Comparison of ENCODE assay signal across 15 cellular contexts in the genomic region with DNA sequence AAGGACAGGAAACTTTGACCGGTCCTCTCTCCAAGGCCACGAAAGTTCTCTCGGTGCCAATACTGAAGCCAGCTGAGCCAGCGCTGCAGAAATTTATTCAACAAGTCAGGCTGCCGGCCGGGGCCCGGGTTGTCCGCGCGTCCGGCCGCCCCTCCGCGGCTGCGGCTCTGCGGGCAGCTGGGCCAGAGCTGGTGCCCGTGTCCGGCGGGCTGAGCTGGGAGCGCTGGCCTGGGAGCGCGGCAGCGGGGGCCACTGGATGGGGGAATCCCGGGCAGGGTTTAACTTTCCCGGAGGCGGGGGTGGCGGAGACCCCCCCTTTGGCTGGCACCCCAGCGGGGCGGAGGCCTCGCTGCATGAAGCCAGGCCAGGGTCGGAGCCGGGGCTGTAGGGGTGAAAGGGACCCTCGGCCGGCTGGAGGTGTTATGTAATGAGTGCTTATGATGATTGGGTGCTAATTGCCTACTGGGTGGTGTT. TPM values are rescaled to one million over a fixed set of nuclear protein-coding genes. Genes with fewer than 3 reads are reported as not detected.
DNase-seq lines count a peak whose midpoint lies in the region; ATAC-seq, FAIRE-seq and TF ChIP-seq lines count a peak whose summit lies in the region.
"Had no signal": no experiment of that assay in that cellular context is flagged by ENCODE, and none has a peak within 500 bp of the region (broad histone marks: within the 10 kb centered on the region; RNA-seq: fewer than 3 reads in every experiment).

No MANE protein-coding gene starts in this region.

- no peak overlapping the region for H3K4me3 ChIP-seq in endothelial cell of umbilical vein (replicated peaks in 1 of 3; ENCODE audit: insufficient read depth in 1 of 3, low read depth in 1 of 3, low read length in 3 of 3)
- H3K4me3 ChIP-seq: HAP-1 had no signal

- H3K9me3 ChIP-seq in endothelial cell of umbilical vein (replicated peaks; ENCODE audit: control insufficient read depth, insufficient read depth, low read length): no peaks in the 10 kb centered on the region
- H3K9me3 ChIP-seq: gastroesophageal sphincter, HAP-1 had no signal

- DNase-seq in activated naive CD4-positive, alpha-beta T cell treated with anti-CD3 and anti-CD28 coated beads for 36 hours: no peak
- no peak for DNase-seq in activated naive CD4-positive, alpha-beta T cell treated with anti-CD3 and anti-CD28 coated beads, Interleukin-2, amount 50 U/mL, for 16 hours
- DNase-seq in T-cell: no peak
- no peak for DNase-seq in endothelial cell of umbilical vein (ENCODE audit: low read depth, low spot score)
- no peak for DNase-seq in NCI-H2029 (lab: John Stamatoyannopoulos, UW)
- DNase-seq in NCI-H1436 (lab: John Stamatoyannopoulos, UW): no peak
- DNase-seq: amniotic stem cell; effector CD8-positive, alpha-beta T cell; kidney glomerular epithelial cell; NCI-H226; T-helper 1 cell had no signal

- H3K4me1 ChIP-seq in endothelial cell of umbilical vein (ENCODE audit: control insufficient read depth, extremely low read depth, insufficient read depth, low read length): no peaks in the 10 kb centered on the region
- H3K4me1 ChIP-seq: HAP-1 had no signal

- H2AFZ ChIP-seq in endothelial cell of umbilical vein (ENCODE audit: low read depth, low read length): no peak overlapping the region

- no peaks in the 10 kb centered on the region for H3K9me3 Mint-ChIP-seq in activated naive CD4-positive, alpha-beta T cell treated with anti-CD3 and anti-CD28 coated beads for 36 hours
- H3K9me3 Mint-ChIP-seq in T-cell: no peaks in the 10 kb centered on the region
- H3K9me3 Mint-ChIP-seq in stimulated activated memory B cell treated with anti-CD40 and anti-IgM and Interleukin-4, amounts not matched to agents 10 μg/mL and 1 μg/mL and 100 μg/mL, for 72 hours: no peaks in the 10 kb centered on the region

- H3K79me2 ChIP-seq in endothelial cell of umbilical vein (ENCODE audit: control insufficient read depth, insufficient read depth, low read length): no peaks in the 10 kb centered on the region

- dilution Hi-C loops in endothelial cell of umbilical vein (cut with MboI; ENCODE audit: extremely low pct_ligation_motif_present, low sequenced_read_pairs): loop anchor here (25.0 kb wide), 1 partner anchor 454 kb away; no protein-coding TSS in a partner anchor

- H3K4me1 Mint-ChIP-seq in activated naive CD4-positive, alpha-beta T cell treated with anti-CD3 and anti-CD28 coated beads for 36 hours (ENCODE audit: low read depth): peaks cover 4% of the 10 kb centered on the region
- H3K4me1 Mint-ChIP-seq in T-cell: peaks cover 5 to 11% (median 8%) of the 10 kb centered on the region in 3 donors
- H3K4me1 Mint-ChIP-seq in stimulated activated memory B cell treated with anti-CD40 and anti-IgM and Interleukin-4, amounts not matched to agents 10 μg/mL and 1 μg/mL and 100 μg/mL, for 72 hours: peaks cover 6% of the 10 kb centered on the region

- H4K20me1 ChIP-seq in endothelial cell of umbilical vein (replicated peaks; ENCODE audit: control insufficient read depth, extremely low read depth, insufficient read depth, low read length): no peaks in the 10 kb centered on the region

- H3K36me3 Mint-ChIP-seq in activated naive CD4-positive, alpha-beta T cell treated with anti-CD3 and anti-CD28 coated beads for 36 hours (ENCODE audit: low read depth): no peaks in the 10 kb centered on the region
- H3K36me3 Mint-ChIP-seq in T-cell: no peaks in the 10 kb centered on the region
- H3K36me3 Mint-ChIP-seq in stimulated activated memory B cell treated with anti-CD40 and anti-IgM and Interleukin-4, amounts not matched to agents 10 μg/mL and 1 μg/mL and 100 μg/mL, for 72 hours: no peaks in the 10 kb centered on the region

- TF ChIP-seq CTCF in endothelial cell of umbilical vein (IDR thresholded peaks at IDR 0.05; ENCODE audit: extremely low read depth in 1 of 2, insufficient read depth in 1 of 2, low read depth in 1 of 2, low read length in 2 of 2): no peak

- CTCF ChIA-PET in activated naive CD4-positive, alpha-beta T cell treated with anti-CD3 and anti-CD28 coated beads for 36 hours (lab: Charles Lee): interaction anchor here (2.5 to 3.3 kb wide), 2 partner anchors 23 to 466 kb away, joined by 9 to 20 read pairs; no protein-coding TSS in a partner anchor
- CTCF ChIA-PET in T-cell (lab: Charles Lee) (no interaction called here), endothelial cell of umbilical vein (lab: Charles Lee) (interaction anchor here (2.2 to 5.5 kb wide), 2 partner anchors 250 to 466 kb away, joined by 17 to 52 read pairs; no protein-coding TSS in a partner anchor)

- no peaks in the 10 kb centered on the region for H3K9me1 ChIP-seq in endothelial cell of umbilical vein (replicated peaks; ENCODE audit: control insufficient read depth, extremely low read depth, insufficient read depth, low read length)

- peaks cover 13% of the 10 kb centered on the region for H3K27me3 Mint-ChIP-seq in activated naive CD4-positive, alpha-beta T cell treated with anti-CD3 and anti-CD28 coated beads for 36 hours (ENCODE audit: low read depth)
- H3K27me3 Mint-ChIP-seq in T-cell: peaks cover 20 to 40% of the 10 kb centered on the region in 2 donors
- H3K27me3 Mint-ChIP-seq in stimulated activated memory B cell treated with anti-CD40 and anti-IgM and Interleukin-4, amounts not matched to agents 10 μg/mL and 1 μg/mL and 100 μg/mL, for 72 hours: peaks cover 46% of the 10 kb centered on the region

- peaks cover 31 to 33% of the 10 kb centered on the region in 2 experiments for H3K27me3 ChIP-seq in endothelial cell of umbilical vein (ENCODE audit: control insufficient read depth in 2 of 2, insufficient read depth in 2 of 2, low read length in 2 of 2)

- H3K27ac Mint-ChIP-seq in activated naive CD4-positive, alpha-beta T cell treated with anti-CD3 and anti-CD28 coated beads for 36 hours: no peak overlapping the region
- H3K27ac Mint-ChIP-seq in T-cell: no peak overlapping the region
- no peak overlapping the region for H3K27ac Mint-ChIP-seq in stimulated activated memory B cell treated with anti-CD40 and anti-IgM and Interleukin-4, amounts not matched to agents 10 μg/mL and 1 μg/mL and 100 μg/mL, for 72 hours

- no peak overlapping the region for H3K27ac ChIP-seq in endothelial cell of umbilical vein (ENCODE audit: insufficient read depth, low read depth, low read length)
- H3K27ac ChIP-seq: gastroesophageal sphincter had no signal

- ATAC-seq in T-cell (replicated peaks in 1 of 4) (no peak), esophagus mucosa (no peak)
- ATAC-seq in stimulated activated memory B cell treated with anti-CD40 and anti-IgM and Interleukin-4, amounts not matched to agents 10 μg/mL and 1 μg/mL and 100 μg/mL, for 72 hours: no peak
- ATAC-seq: gastroesophageal sphincter had no signal

- no peak for TF ChIP-seq POLR2A in endothelial cell of umbilical vein (IDR thresholded peaks at IDR 0.05; ENCODE audit: low read depth, low read length)

- H3K4me2 ChIP-seq in endothelial cell of umbilical vein (ENCODE audit: insufficient read depth, low read length): no peak overlapping the region

- no peak for FAIRE-seq in endothelial cell of umbilical vein (lab: Jason Lieb, UNC)

- H3K9ac ChIP-seq in endothelial cell of umbilical vein (replicated peaks; ENCODE audit: extremely low read depth, insufficient read depth, low read length): no peak overlapping the region

- no peaks in the 10 kb centered on the region for H3K36me3 ChIP-seq in endothelial cell of umbilical vein (ENCODE audit: control insufficient read depth in 2 of 2, extremely low read depth in 1 of 2, insufficient read depth in 2 of 2, low read length in 2 of 2)
- H3K36me3 ChIP-seq: gastroesophageal sphincter, HAP-1 had no signal

- H3K4me3 Mint-ChIP-seq in activated naive CD4-positive, alpha-beta T cell treated with anti-CD3 and anti-CD28 coated beads for 36 hours: peak overlapping the region; percentile 58
- peak overlapping the region; percentile 59 to 69 (median 64) for H3K4me3 Mint-ChIP-seq in T-cell
- peak overlapping the region; percentile 55 for H3K4me3 Mint-ChIP-seq in stimulated activated memory B cell treated with anti-CD40 and anti-IgM and Interleukin-4, amounts not matched to agents 10 μg/mL and 1 μg/mL and 100 μg/mL, for 72 hours

- intact Hi-C loops in activated naive CD4-positive, alpha-beta T cell treated with anti-CD3 and anti-CD28 coated beads for 36 hours (cut with micrococcal nuclease): loop anchor here (5.0 kb wide), 1 partner anchor 464 kb away; no protein-coding TSS in a partner anchor
- intact Hi-C loops in endothelial cell of umbilical vein (cut with micrococcal nuclease): no loop called here

- no TSS peak for BruUV-seq in endothelial cell of umbilical vein (replicated peaks; lab: Mats Ljungman, UMichigan)

- POLR2A ChIA-PET in T-cell (lab: Charles Lee): interaction anchor here in 1 of 2 donors (0.6 kb wide), 1 partner anchor 473 kb away, joined by 9 read pairs; no protein-coding TSS in a partner anchor
- POLR2A ChIA-PET in endothelial cell of umbilical vein (lab: Charles Lee): no interaction called here

RNA-seq across cellular contexts. Expression of a gene that starts 12.3 kb away (rescaled TPM):
- total RNA-seq in activated naive CD4-positive, alpha-beta T cell treated with anti-CD3 and anti-CD28 coated beads for 36 hours: under 1 TPM; 0.27 to 0.31 TPM
- total RNA-seq in T-cell: 10 to 100 TPM; 16.1 to 32.9 (median 28.8) TPM
- total RNA-seq in endothelial cell of umbilical vein: not detected in 2 replicates
- polyA plus RNA-seq in endothelial cell of umbilical vein: 0.02 TPM in 1 of 2 replicates, not detected in the other
- polyA plus RNA-seq in endothelial cell of umbilical vein (2011; cell fraction: cytosol; rRNA removed): not detected in 2 replicates
- 0.01 TPM in 1 of 2 replicates, not detected in the other for polyA plus RNA-seq in endothelial cell of umbilical vein (2011; cell fraction: nucleus; rRNA removed)
- not detected in 2 replicates for polyA plus RNA-seq in endothelial cell of umbilical vein (2012)
- polyA minus RNA-seq in endothelial cell of umbilical vein: not detected in 2 replicates
- not detected for polyA minus RNA-seq in endothelial cell of umbilical vein (2011; cell fraction: cytosol; rRNA and poly(A)+ RNA removed)
- not detected in 2 replicates for polyA minus RNA-seq in endothelial cell of umbilical vein (2011; cell fraction: nucleus; rRNA and poly(A)+ RNA removed)
- total RNA-seq in esophagus mucosa: 0.08 TPM

RNA-seq across cellular contexts. Expression of a gene that starts 25.7 kb away (rescaled TPM):
- 10 to 100 TPM; 52.0 to 56.2 TPM for total RNA-seq in activated naive CD4-positive, alpha-beta T cell treated with anti-CD3 and anti-CD28 coated beads for 36 hours
- 10 to 100 TPM; 42.4 to 76.8 (median 73.5) TPM for total RNA-seq in T-cell
- 63.0 and 66.6 TPM in 2 replicates for total RNA-seq in endothelial cell of umbilical vein
- 84.3 and 96.5 TPM in 2 replicates for polyA plus RNA-seq in endothelial cell of umbilical vein
- polyA plus RNA-seq in endothelial cell of umbilical vein (2011; cell fraction: cytosol; rRNA removed): 80.6 and 106 TPM in 2 replicates
- 40.1 and 50.0 TPM in 2 replicates for polyA plus RNA-seq in endothelial cell of umbilical vein (2011; cell fraction: nucleus; rRNA removed)
- 45.5 and 46.8 TPM in 2 replicates for polyA plus RNA-seq in endothelial cell of umbilical vein (2012)
- 10.0 and 14.4 TPM in 2 replicates for polyA minus RNA-seq in endothelial cell of umbilical vein
- 9.5 TPM for polyA minus RNA-seq in endothelial cell of umbilical vein (2011; cell fraction: cytosol; rRNA and poly(A)+ RNA removed)
- 6.6 and 10.2 TPM in 2 replicates for polyA minus RNA-seq in endothelial cell of umbilical vein (2011; cell fraction: nucleus; rRNA and poly(A)+ RNA removed)
- 40.7 TPM for total RNA-seq in esophagus mucosa

RNA-seq across cellular contexts. Expression of a gene that starts 37.9 kb away (rescaled TPM):
- total RNA-seq in activated naive CD4-positive, alpha-beta T cell treated with anti-CD3 and anti-CD28 coated beads for 36 hours: 100 to 1,000 TPM; 589 to 609 TPM
- total RNA-seq in T-cell (100 to 1,000 TPM; 236 to 371 (median 327) TPM), endothelial cell of umbilical vein (312 and 324 TPM in 2 replicates), esophagus mucosa (375 TPM)
- polyA plus RNA-seq in endothelial cell of umbilical vein: 581 and 668 TPM in 2 replicates
- 869 and 960 TPM in 2 replicates for polyA plus RNA-seq in endothelial cell of umbilical vein (2011; cell fraction: cytosol; rRNA removed)
- polyA plus RNA-seq in endothelial cell of umbilical vein (2011; cell fraction: nucleus; rRNA removed): 1,073 and 1,121 TPM in 2 replicates
- 312 and 313 TPM in 2 replicates for polyA plus RNA-seq in endothelial cell of umbilical vein (2012)
- 203 and 214 TPM in 2 replicates for polyA minus RNA-seq in endothelial cell of umbilical vein
- polyA minus RNA-seq in endothelial cell of umbilical vein (2011; cell fraction: cytosol; rRNA and poly(A)+ RNA removed): 187 TPM
- 160 and 165 TPM in 2 replicates for polyA minus RNA-seq in endothelial cell of umbilical vein (2011; cell fraction: nucleus; rRNA and poly(A)+ RNA removed)

RNA-seq across cellular contexts. Expression of a gene that starts 56.2 kb away (rescaled TPM):
- 10 to 100 TPM; 33.3 to 35.1 TPM for total RNA-seq in activated naive CD4-positive, alpha-beta T cell treated with anti-CD3 and anti-CD28 coated beads for 36 hours
- total RNA-seq in T-cell: 10 to 100 TPM; 19.7 to 44.1 (median 38.5) TPM
- total RNA-seq in endothelial cell of umbilical vein: 24.7 and 31.1 TPM in 2 replicates
- 14.2 and 14.8 TPM in 2 replicates for polyA plus RNA-seq in endothelial cell of umbilical vein
- 13.2 and 13.6 TPM in 2 replicates for polyA plus RNA-seq in endothelial cell of umbilical vein (2011; cell fraction: cytosol; rRNA removed)
- 10.4 and 11.0 TPM in 2 replicates for polyA plus RNA-seq in endothelial cell of umbilical vein (2011; cell fraction: nucleus; rRNA removed)
- 16.4 and 18.8 TPM in 2 replicates for polyA plus RNA-seq in endothelial cell of umbilical vein (2012)
- 28.1 and 29.4 TPM in 2 replicates for polyA minus RNA-seq in endothelial cell of umbilical vein
- polyA minus RNA-seq in endothelial cell of umbilical vein (2011; cell fraction: cytosol; rRNA and poly(A)+ RNA removed): 16.6 TPM
- 7.9 and 11.6 TPM in 2 replicates for polyA minus RNA-seq in endothelial cell of umbilical vein (2011; cell fraction: nucleus; rRNA and poly(A)+ RNA removed)
- 16.7 TPM for total RNA-seq in esophagus mucosa

Comparison
In these comparisons a context has a peak if more than half of its experiments do, and no peak if none do; other contexts are left out.
1. RNA of a gene that starts 12.3 kb away (total RNA-seq): 16.1 to 32.9 TPM in T-cell; 0.27 to 0.31 TPM in activated naive CD4-positive, alpha-beta T cell treated with anti-CD3 and anti-CD28 coated beads for 36 hours, 0.08 TPM in esophagus mucosa (single experiment) and not detected in endothelial cell of umbilical vein; every median in the first group is over 10 times any median in the second.
2. CTCF ChIA-PET loops: an anchor here in activated naive CD4-positive, alpha-beta T cell treated with anti-CD3 and anti-CD28 coated beads for 36 hours (2.5 to 3.3 kb wide) and endothelial cell of umbilical vein (2.2 to 5.5 kb wide); none called in T-cell.
3. Peak in every context shown above with its lines, with median percentiles within 50 percentile points of each other: H3K4me3 Mint-ChIP-seq.